8 cellular contexts compared by ENCODE assay signal in the genomic region with DNA sequence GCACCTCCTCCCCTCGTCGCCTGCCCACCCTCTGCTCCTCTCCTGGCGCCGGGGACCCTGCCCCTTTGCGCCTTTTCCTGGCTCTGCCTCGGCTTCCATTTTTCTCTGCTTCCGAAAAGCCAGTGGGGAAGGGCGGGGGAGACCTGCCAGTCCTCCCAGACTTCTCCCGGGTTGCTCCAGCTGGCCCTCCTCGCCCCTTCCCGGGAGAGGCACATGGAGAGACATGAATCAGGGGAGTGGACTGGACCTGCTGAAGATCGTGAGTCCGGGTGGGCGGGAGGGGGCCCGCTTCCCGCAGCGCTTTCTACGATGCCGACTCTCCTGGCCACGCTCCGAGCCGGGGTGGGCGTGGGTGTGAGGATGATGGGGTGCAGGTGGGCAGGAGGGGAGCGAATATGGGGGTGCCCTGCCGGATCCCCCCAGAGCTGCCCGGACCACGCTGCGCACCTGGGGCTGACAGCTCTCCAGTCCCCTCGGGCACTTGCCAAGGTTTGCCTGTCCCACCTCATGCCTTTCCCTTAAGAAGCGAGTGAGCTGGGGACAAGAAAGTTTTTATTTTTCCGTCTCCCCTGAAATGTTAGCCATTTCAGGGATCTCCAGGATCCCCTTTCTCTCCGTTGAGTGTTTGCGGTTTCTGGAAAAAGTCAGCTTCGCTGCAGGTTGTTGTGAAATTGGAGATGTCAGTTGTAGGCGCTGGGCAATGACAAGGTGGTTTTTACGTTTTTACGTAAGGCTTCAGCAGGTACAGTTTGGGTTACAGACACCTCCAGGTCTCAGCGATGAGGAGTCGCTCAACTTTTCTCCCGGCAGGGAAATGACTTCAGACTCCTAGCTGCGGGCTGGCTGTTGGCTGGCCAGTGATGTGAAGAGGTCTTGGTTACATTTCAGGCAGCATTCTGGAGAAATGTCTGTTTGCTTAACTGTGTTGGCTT. TPM values are rescaled to one million over a fixed set of nuclear protein-coding genes. Genes with fewer than 3 reads are reported as not detected.
DNase-seq lines count a peak whose midpoint lies in the region; ATAC-seq and TF ChIP-seq lines count a peak whose summit lies in the region.

No MANE protein-coding gene starts in this region.

- no peak overlapping the region for H3K4me3 Mint-ChIP-seq in activated CD4-positive, alpha-beta memory T cell treated with anti-CD3 and anti-CD28 coated beads, Interleukin-2, amount 10 ng/mL, durations not matched to agents 7 days and 5 days

- intact Hi-C loops in posterior vena cava (cut with DNase I) = loop anchor here (10.0 kb wide), 2 partner anchors 54 to 74 kb away; no protein-coding TSS in a partner anchor

- H2AFZ ChIP-seq in neural cell (ENCODE audit: low read depth, low read length) = peak overlapping the region; percentile 86

- H3K4me2 ChIP-seq in neural cell (ENCODE audit: low read length) = peak overlapping the region; percentile 67

- no peak for TF ChIP-seq RAD21 in neural cell (conservative IDR thresholded peaks at IDR 0.05)

- H3K27ac Mint-ChIP-seq in activated CD4-positive, alpha-beta memory T cell treated with anti-CD3 and anti-CD28 coated beads, Interleukin-2, amount 10 ng/mL, durations not matched to agents 7 days and 5 days = no peak overlapping the region

- TF ChIP-seq EP300 in neural cell (conservative IDR thresholded peaks at IDR 0.05; ENCODE audit: poor library complexity, severe bottlenecking) = no peak

- CTCF ChIA-PET in AG04450 (lab: Charles Lee) = interaction anchor here (1.0 to 1.2 kb wide), 2 partner anchors 75 to 150 kb away, joined by 3 to 5 read pairs; no protein-coding TSS in a partner anchor
- CTCF ChIA-PET in activated CD4-positive, alpha-beta memory T cell treated with anti-CD3 and anti-CD28 coated beads, Interleukin-2, amount 10 ng/mL, durations not matched to agents 7 days and 5 days (lab: Charles Lee) = no interaction called here

- no peaks in the 10 kb centered on the region for H3F3A ChIP-seq in neural cell (ENCODE audit: insufficient read depth, low read length, poor library complexity, severe bottlenecking)

- no peaks in the 10 kb centered on the region for H4K20me1 ChIP-seq in neural cell (ENCODE audit: insufficient read depth)

- peaks cover 2% of the 10 kb centered on the region for H3K4me1 Mint-ChIP-seq in activated CD4-positive, alpha-beta memory T cell treated with anti-CD3 and anti-CD28 coated beads, Interleukin-2, amount 10 ng/mL, durations not matched to agents 7 days and 5 days

- DNase-seq in AG04450 (ENCODE audit: low read depth, low spot score) (no peak), NCI-H2171 treated with DMSO at 0.1 percent for 48 hours (lab: John Stamatoyannopoulos, UW) (peak; percentile 59), fibroblast of peridontal ligament (ENCODE audit: extremely low read depth) (peak; percentile 31), posterior vena cava (ENCODE audit: low spot score) (no peak), NK-92 (lab: John Stamatoyannopoulos, UW; ENCODE audit: unreplicated experiment) (no peak)
- DNase-seq in activated CD4-positive, alpha-beta memory T cell treated with anti-CD3 and anti-CD28 coated beads, Interleukin-2, amount 10 ng/mL, durations not matched to agents 7 days and 5 days = no peak

- no peak for ATAC-seq in HG02588 (IDR thresholded peaks at IDR 0.05; ENCODE audit: unreplicated experiment)

- TF ChIP-seq CTCF in AG04450 (IDR thresholded peaks at IDR 0.05; ENCODE audit: low read depth, low read length) = no peak
- no peak for TF ChIP-seq CTCF in neural cell (IDR thresholded peaks at IDR 0.05; ENCODE audit: poor library complexity, severe bottlenecking)

- H3K27me3 ChIP-seq in AG04450 (ENCODE audit: control insufficient read depth, insufficient read depth, low read length) (peaks cover 36% of the 10 kb centered on the region), neural cell (ENCODE audit: insufficient read depth, low read depth, low read length) (peaks cover 15% of the 10 kb centered on the region)

- POLR2A ChIA-PET in AG04450 (lab: Yijun Ruan, JAX) = no interaction called here
- POLR2A ChIA-PET in activated CD4-positive, alpha-beta memory T cell treated with anti-CD3 and anti-CD28 coated beads, Interleukin-2, amount 10 ng/mL, durations not matched to agents 7 days and 5 days (lab: Charles Lee) = no interaction called here

- H3K27ac ChIP-seq in AG04450 (ENCODE audit: low read depth, low read length) (no peak overlapping the region), neural cell (ENCODE audit: low read length) (peak overlapping the region; percentile 48)

- H3K79me2 ChIP-seq in neural cell (replicated peaks; ENCODE audit: insufficient read depth, low read length) = no peaks in the 10 kb centered on the region

- H3K4me3 ChIP-seq in AG04450 (ENCODE audit: low read depth, low read length) (peak overlapping the region; percentile 63), neural cell (ENCODE audit: low read length) (peak overlapping the region; percentile 88)

- no peaks in the 10 kb centered on the region for H3K36me3 Mint-ChIP-seq in activated CD4-positive, alpha-beta memory T cell treated with anti-CD3 and anti-CD28 coated beads, Interleukin-2, amount 10 ng/mL, durations not matched to agents 7 days and 5 days (ENCODE audit: low read depth)

- H3K27me3 Mint-ChIP-seq in activated CD4-positive, alpha-beta memory T cell treated with anti-CD3 and anti-CD28 coated beads, Interleukin-2, amount 10 ng/mL, durations not matched to agents 7 days and 5 days = peaks cover 33% of the 10 kb centered on the region

- H3K36me3 ChIP-seq in neural cell (ENCODE audit: insufficient read depth, low read length) = no peaks in the 10 kb centered on the region

- peak overlapping the region; percentile 85 for H3K9ac ChIP-seq in neural cell (ENCODE audit: low read length)

- no peaks in the 10 kb centered on the region; the same call in 1 of the 2 replicates for H3K9me3 ChIP-seq in AG04450 (ENCODE audit: control insufficient read depth, insufficient read depth, low read length)
- H3K9me3 ChIP-seq in neural cell (ENCODE audit: low read length) = no peaks in the 10 kb centered on the region

- H3K9me2 ChIP-seq in neural cell (ENCODE audit: insufficient read depth, low read length) = no peaks in the 10 kb centered on the region

- H3K9me3 Mint-ChIP-seq in activated CD4-positive, alpha-beta memory T cell treated with anti-CD3 and anti-CD28 coated beads, Interleukin-2, amount 10 ng/mL, durations not matched to agents 7 days and 5 days = no peaks in the 10 kb centered on the region

TF ChIP-seq in neural cell, 6 proteins besides CTCF, POLR2A, EP300 and RAD21:
- TF ChIP-seq TAF1 (IDR thresholded peaks at IDR 0.05; ENCODE audit: low read depth) (no peak), SMC3 (conservative IDR thresholded peaks at IDR 0.05; ENCODE audit: poor library complexity) (no peak), EZH2 (IDR thresholded peaks at IDR 0.05; ENCODE audit: borderline replicate concordance, insufficient read depth, low read length, poor library complexity, severe bottlenecking) (no peak), MXI1 (conservative IDR thresholded peaks at IDR 0.05; ENCODE audit: poor library complexity, severe bottlenecking) (no peak), POLR2AphosphoS5 (IDR thresholded peaks at IDR 0.05) (no peak)
- TF ChIP-seq, protein P1, sequence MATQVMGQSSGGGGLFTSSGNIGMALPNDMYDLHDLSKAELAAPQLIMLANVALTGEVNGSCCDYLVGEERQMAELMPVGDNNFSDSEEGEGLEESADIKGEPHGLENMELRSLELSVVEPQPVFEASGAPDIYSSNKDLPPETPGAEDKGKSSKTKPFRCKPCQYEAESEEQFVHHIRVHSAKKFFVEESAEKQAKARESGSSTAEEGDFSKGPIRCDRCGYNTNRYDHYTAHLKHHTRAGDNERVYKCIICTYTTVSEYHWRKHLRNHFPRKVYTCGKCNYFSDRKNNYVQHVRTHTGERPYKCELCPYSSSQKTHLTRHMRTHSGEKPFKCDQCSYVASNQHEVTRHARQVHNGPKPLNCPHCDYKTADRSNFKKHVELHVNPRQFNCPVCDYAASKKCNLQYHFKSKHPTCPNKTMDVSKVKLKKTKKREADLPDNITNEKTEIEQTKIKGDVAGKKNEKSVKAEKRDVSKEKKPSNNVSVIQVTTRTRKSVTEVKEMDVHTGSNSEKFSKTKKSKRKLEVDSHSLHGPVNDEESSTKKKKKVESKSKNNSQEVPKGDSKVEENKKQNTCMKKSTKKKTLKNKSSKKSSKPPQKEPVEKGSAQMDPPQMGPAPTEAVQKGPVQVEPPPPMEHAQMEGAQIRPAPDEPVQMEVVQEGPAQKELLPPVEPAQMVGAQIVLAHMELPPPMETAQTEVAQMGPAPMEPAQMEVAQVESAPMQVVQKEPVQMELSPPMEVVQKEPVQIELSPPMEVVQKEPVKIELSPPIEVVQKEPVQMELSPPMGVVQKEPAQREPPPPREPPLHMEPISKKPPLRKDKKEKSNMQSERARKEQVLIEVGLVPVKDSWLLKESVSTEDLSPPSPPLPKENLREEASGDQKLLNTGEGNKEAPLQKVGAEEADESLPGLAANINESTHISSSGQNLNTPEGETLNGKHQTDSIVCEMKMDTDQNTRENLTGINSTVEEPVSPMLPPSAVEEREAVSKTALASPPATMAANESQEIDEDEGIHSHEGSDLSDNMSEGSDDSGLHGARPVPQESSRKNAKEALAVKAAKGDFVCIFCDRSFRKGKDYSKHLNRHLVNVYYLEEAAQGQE (IDR thresholded peaks at IDR 0.05; ENCODE audit: borderline replicate concordance) = no peak

RNA-seq across cellular contexts. Expression of gene CACNB2, which starts 1.0 kb away (rescaled TPM):
- polyA plus RNA-seq in AG04450 (2011; rRNA removed) = 0.76 and 0.93 TPM in 2 replicates
- polyA minus RNA-seq in AG04450 (2011; rRNA and poly(A)+ RNA removed) = 2.0 and 5.9 TPM in 2 replicates
- 14.3 and 16.4 TPM in 2 replicates for polyA plus RNA-seq in neural cell
- 24.6 and 34.6 TPM in 2 replicates for polyA minus RNA-seq in neural cell
- 10 to 100 TPM; 16.8 to 21.6 TPM for total RNA-seq in posterior vena cava
- not detected for total RNA-seq in activated CD4-positive, alpha-beta memory T cell treated with anti-CD3 and anti-CD28 coated beads, Interleukin-2, amount 10 ng/mL, durations not matched to agents 7 days and 5 days

Comparison
In these comparisons a context has a peak if more than half of its experiments do, and no peak if none do; other contexts are left out.
1. DNase-seq: peak in NCI-H2171 treated with DMSO at 0.1 percent for 48 hours (single experiment) and fibroblast of peridontal ligament (single experiment); none in AG04450 (single experiment), posterior vena cava (single experiment), activated CD4-positive, alpha-beta memory T cell treated with anti-CD3 and anti-CD28 coated beads, Interleukin-2, amount 10 ng/mL, durations not matched to agents 7 days and 5 days (single experiment) and NK-92 (single experiment).
2. RNA of gene CACNB2, which starts 1.0 kb away (total RNA-seq): 16.8 to 21.6 TPM in posterior vena cava; not detected in activated CD4-positive, alpha-beta memory T cell treated with anti-CD3 and anti-CD28 coated beads, Interleukin-2, amount 10 ng/mL, durations not matched to agents 7 days and 5 days; every median in the first group is over 10 times any median in the second.